ENCODE assay signal across 8 cellular contexts in the genomic region with DNA sequence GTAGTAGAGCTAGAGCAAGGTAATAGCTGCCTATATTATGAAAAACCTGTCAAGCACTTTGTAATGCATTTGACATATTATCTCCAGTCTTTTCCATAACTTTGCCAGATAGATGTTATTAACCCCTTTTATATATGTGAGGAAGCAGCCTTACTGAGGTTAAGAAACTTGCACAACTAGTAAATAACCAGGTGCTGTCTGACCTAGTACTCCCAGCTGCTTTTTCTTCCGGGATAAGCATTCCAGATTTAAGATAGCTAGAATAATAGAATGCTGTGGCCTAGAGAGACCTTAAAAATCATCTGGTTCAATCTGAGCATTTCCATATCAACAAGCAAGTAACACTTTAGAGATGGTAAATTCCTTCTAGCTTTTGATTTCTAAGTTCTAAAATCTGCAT. TPM values are rescaled to one million over a fixed set of nuclear protein-coding genes. Genes with fewer than 3 reads are reported as not detected.
DNase-seq lines count a peak whose midpoint lies in the region; ATAC-seq and TF ChIP-seq lines count a peak whose summit lies in the region.

No MANE protein-coding gene starts in this region.

- H3K27me3 Mint-ChIP-seq in activated T-cell treated with anti-CD3 and anti-CD28 coated beads, Interleukin-2, amount 50 U/mL, for 4 hours (ENCODE audit: low read depth): no peaks in the 10 kb centered on the region

- no peaks in the 10 kb centered on the region for H3K9me3 Mint-ChIP-seq in activated T-cell treated with anti-CD3 and anti-CD28 coated beads, Interleukin-2, amount 50 U/mL, for 4 hours

- H3K27ac ChIP-seq in adrenal gland: peak overlapping the region; percentile 87 to 98 (median 95)
- H3K27ac ChIP-seq in transverse colon: peak overlapping the region; percentile 92 to 100 (median 98)

- peaks cover 60% of the 10 kb centered on the region for H3K4me1 Mint-ChIP-seq in activated T-cell treated with anti-CD3 and anti-CD28 coated beads, Interleukin-2, amount 50 U/mL, for 4 hours (ENCODE audit: low read depth)

- TF ChIP-seq POLR2A in adrenal gland (IDR thresholded peaks at IDR 0.05) (no peak), lower leg skin (IDR thresholded peaks at IDR 0.05) (no peak), transverse colon (IDR thresholded peaks at IDR 0.05) (no peak)

- no peak for DNase-seq in activated T-cell treated with anti-CD3 and anti-CD28 coated beads, Interleukin-2, amount 50 U/mL, for 4 hours
- DNase-seq in activated T-cell treated with anti-CD3 and anti-CD28 coated beads for 4 hours (no peak), adrenal gland (no peak), lower leg skin (ENCODE audit: low spot score in 2 of 2) (no peak), transverse colon (no peak)
- DNase-seq in activated CD8-positive, alpha-beta memory T cell treated with anti-CD3 and anti-CD28 coated beads for 24 hours: no peak

- H3K9me3 ChIP-seq in adrenal gland (replicated peaks in 1 of 3) (no peaks in the 10 kb centered on the region), transverse colon (no peaks in the 10 kb centered on the region)

- no peaks in the 10 kb centered on the region for H3K27me3 ChIP-seq in adrenal gland
- no peaks in the 10 kb centered on the region for H3K27me3 ChIP-seq in transverse colon

- WGBS in adrenal gland, 4 donors: 0 to 11% (median 7%) methylated on average over 1 of the region's 1 CpG
- 5 to 13% methylated on average over 1 of the region's 1 CpG for WGBS in lower leg skin, 2 donors
- WGBS in transverse colon (ENCODE audit: low coverage in 1 of 2), 2 donors: 14 to 18% methylated on average over 1 of the region's 1 CpG

- TF ChIP-seq CTCF in adrenal gland (IDR thresholded peaks at IDR 0.05) (no peak), lower leg skin (IDR thresholded peaks at IDR 0.05) (no peak), transverse colon (IDR thresholded peaks at IDR 0.05) (no peak)

- intact Hi-C loops in adrenal gland (cut with DNase I) (no loop called here), lower leg skin (cut with DNase I; ENCODE audit: low total_unique reads) (no loop called here), transverse colon (cut with DNase I; ENCODE audit: low total_unique reads) (loop anchor here (10.0 kb wide), 1 partner anchor 1121 kb away; the partner anchor contains the start of gene CCN1)

- in situ Hi-C loops in transverse colon (cut with MboI; ENCODE audit: low pct_ligation_motif_present in 1 of 4, low pct_unique_long_range_greater_than_20kb in 1 of 4, low sequenced_read_pairs in 3 of 4): loop anchor here in 1 of 4 donors (25.0 kb wide), 1 partner anchor 206 kb away; the partner anchor contains the start of genes HS2ST1 and SELENOF

- H3K36me3 ChIP-seq in adrenal gland (replicated peaks in 1 of 2): no peaks in the 10 kb centered on the region
- H3K36me3 ChIP-seq in transverse colon: no peaks in the 10 kb centered on the region

- H3K36me3 Mint-ChIP-seq in activated T-cell treated with anti-CD3 and anti-CD28 coated beads, Interleukin-2, amount 50 U/mL, for 4 hours (ENCODE audit: insufficient read depth): peaks cover 4% of the 10 kb centered on the region

- peak overlapping the region in 2 of 4 donors; percentile 69 to 91 for H3K4me3 ChIP-seq in adrenal gland
- peak overlapping the region; percentile 7 for H3K4me3 ChIP-seq in lower leg skin (ENCODE audit: low read depth, poor library complexity, severe bottlenecking)
- peak overlapping the region; percentile 61 to 87 (median 78) for H3K4me3 ChIP-seq in transverse colon

- H3K4me1 ChIP-seq in adrenal gland (replicated peaks in 1 of 2): peaks cover 13 to 56% of the 10 kb centered on the region in 2 donors
- H3K4me1 ChIP-seq in transverse colon: peaks cover 7 to 54% (median 25%) of the 10 kb centered on the region in 4 donors

- TF ChIP-seq EP300 in transverse colon (IDR thresholded peaks at IDR 0.05; ENCODE audit: low read depth): no peak

- ATAC-seq in activated T-cell treated with anti-CD3 and anti-CD28 coated beads, Interleukin-2, amount 50 U/mL, for 4 hours: no peak
- ATAC-seq in HG03025 (IDR thresholded peaks at IDR 0.05; ENCODE audit: low FRiP score, unreplicated experiment) (no peak), HG03097 (IDR thresholded peaks at IDR 0.05; ENCODE audit: low FRiP score, unreplicated experiment) (no peak)

- H3K4me3 Mint-ChIP-seq in activated T-cell treated with anti-CD3 and anti-CD28 coated beads, Interleukin-2, amount 50 U/mL, for 4 hours: peak overlapping the region; percentile 98

RNA-seq across cellular contexts. Expression of gene SH3GLB1, which starts 1.6 kb away (rescaled TPM):
- total RNA-seq in activated T-cell treated with anti-CD3 and anti-CD28 coated beads, Interleukin-2, amount 50 U/mL, for 4 hours: 10 to 100 TPM; 40.8 to 51.1 (median 42.1) TPM
- total RNA-seq in adrenal gland: 100 to 1,000 TPM in 1 of 8 donors, 10 to 100 TPM in 7; 36.7 to 105 (median 59.1) TPM
- 10 to 100 TPM; 22.5 to 99.3 (median 22.5) TPM for polyA plus RNA-seq in adrenal gland
- total RNA-seq in lower leg skin: 10 to 100 TPM; 37.1 to 58.1 (median 42.3) TPM
- total RNA-seq in transverse colon: 10 to 100 TPM; 52.5 to 75.1 (median 63.4) TPM
